1 cellular context compared by ENCODE assay signal in genomic region chr20:50568549-50568942, GRCh38.
TF ChIP-seq lines count a peak whose summit lies in the region.

No MANE protein-coding gene starts in this region.

TF ChIP-seq in WTC11, 78 proteins besides CTCF, POLR2A, EP300 and RAD21 (continued from another document):
- TF ChIP-seq ZNF532 (CRISPR knock-in tag; IDR thresholded peaks at IDR 0.05; ENCODE audit: borderline replicate concordance): no peak
- no peak for TF ChIP-seq MYBL2 (CRISPR knock-in tag; IDR thresholded peaks at IDR 0.05)
- TF ChIP-seq RORB (CRISPR knock-in tag; IDR thresholded peaks at IDR 0.05): no peak
- no peak for TF ChIP-seq NR1H2 (CRISPR knock-in tag; IDR thresholded peaks at IDR 0.05)
- TF ChIP-seq PRRX2 (CRISPR knock-in tag; IDR thresholded peaks at IDR 0.05): no peak
- TF ChIP-seq RELA (CRISPR knock-in tag; IDR thresholded peaks at IDR 0.05; ENCODE audit: borderline replicate concordance): no peak
- no peak for TF ChIP-seq HMGA2 (CRISPR knock-in tag; IDR thresholded peaks at IDR 0.05)
- TF ChIP-seq CBFB (CRISPR knock-in tag; IDR thresholded peaks at IDR 0.05; ENCODE audit: low read depth): no peak
- no peak for TF ChIP-seq NR2C2 (CRISPR knock-in tag; IDR thresholded peaks at IDR 0.05)
- no peak for TF ChIP-seq ATF1 (CRISPR knock-in tag; IDR thresholded peaks at IDR 0.05)
